1 cellular context compared by ENCODE assay signal in genomic region chr4:103075894-103076776, GRCh38.
TF ChIP-seq lines count a peak whose summit lies in the region.

A gene with protein sequence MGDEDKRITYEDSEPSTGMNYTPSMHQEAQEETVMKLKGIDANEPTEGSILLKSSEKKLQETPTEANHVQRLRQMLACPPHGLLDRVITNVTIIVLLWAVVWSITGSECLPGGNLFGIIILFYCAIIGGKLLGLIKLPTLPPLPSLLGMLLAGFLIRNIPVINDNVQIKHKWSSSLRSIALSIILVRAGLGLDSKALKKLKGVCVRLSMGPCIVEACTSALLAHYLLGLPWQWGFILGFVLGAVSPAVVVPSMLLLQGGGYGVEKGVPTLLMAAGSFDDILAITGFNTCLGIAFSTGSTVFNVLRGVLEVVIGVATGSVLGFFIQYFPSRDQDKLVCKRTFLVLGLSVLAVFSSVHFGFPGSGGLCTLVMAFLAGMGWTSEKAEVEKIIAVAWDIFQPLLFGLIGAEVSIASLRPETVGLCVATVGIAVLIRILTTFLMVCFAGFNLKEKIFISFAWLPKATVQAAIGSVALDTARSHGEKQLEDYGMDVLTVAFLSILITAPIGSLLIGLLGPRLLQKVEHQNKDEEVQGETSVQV (minus strand): TSS chr4:103076761. CDS start chr4:103067550, 9,211 bp downstream.

TF ChIP-seq in HepG2, 621 proteins besides CTCF, POLR2A, EP300 and RAD21 (continued from another document and continues in another):
- TF ChIP-seq POGK (CRISPR knock-in tag; conservative IDR thresholded peaks at IDR 0.05): peak; percentile 87
- peak; percentile 95 for TF ChIP-seq ZFX (CRISPR knock-in tag; IDR thresholded peaks at IDR 0.05; ENCODE audit: low read depth)
- TF ChIP-seq, protein P1, sequence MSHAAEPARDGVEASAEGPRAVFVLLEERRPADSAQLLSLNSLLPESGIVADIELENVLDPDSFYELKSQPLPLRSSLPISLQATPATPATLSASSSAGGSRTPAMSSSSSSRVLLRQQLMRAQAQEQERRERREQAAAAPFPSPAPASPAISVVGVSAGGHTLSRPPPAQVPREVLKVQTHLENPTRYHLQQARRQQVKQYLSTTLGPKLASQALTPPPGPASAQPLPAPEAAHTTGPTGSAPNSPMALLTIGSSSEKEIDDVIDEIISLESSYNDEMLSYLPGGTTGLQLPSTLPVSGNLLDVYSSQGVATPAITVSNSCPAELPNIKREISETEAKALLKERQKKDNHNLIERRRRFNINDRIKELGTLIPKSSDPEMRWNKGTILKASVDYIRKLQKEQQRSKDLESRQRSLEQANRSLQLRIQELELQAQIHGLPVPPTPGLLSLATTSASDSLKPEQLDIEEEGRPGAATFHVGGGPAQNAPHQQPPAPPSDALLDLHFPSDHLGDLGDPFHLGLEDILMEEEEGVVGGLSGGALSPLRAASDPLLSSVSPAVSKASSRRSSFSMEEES (CRISPR knock-in tag; IDR thresholded peaks at IDR 0.05): no peak
- peak; percentile 88 for TF ChIP-seq KLF12 (CRISPR knock-in tag; IDR thresholded peaks at IDR 0.05; ENCODE audit: borderline replicate concordance)
- TF ChIP-seq THAP8 (CRISPR knock-in tag; IDR thresholded peaks at IDR 0.05; ENCODE audit: borderline replicate concordance): peak; percentile 22; the same call in 1 of the 2 replicates
- TF ChIP-seq THAP11 (CRISPR knock-in tag; IDR thresholded peaks at IDR 0.05): peak; percentile 10
- TF ChIP-seq ZNF614 (CRISPR knock-in tag; IDR thresholded peaks at IDR 0.05; ENCODE audit: borderline replicate concordance): no peak
- TF ChIP-seq NFKB2 (CRISPR knock-in tag; IDR thresholded peaks at IDR 0.05; ENCODE audit: borderline replicate concordance): peak; percentile 88; the same call in 1 of the 2 replicates
- no peak for TF ChIP-seq SP5 (CRISPR knock-in tag; IDR thresholded peaks at IDR 0.05; ENCODE audit: borderline replicate concordance, low read depth)
- TF ChIP-seq ZNF549 (CRISPR knock-in tag; IDR thresholded peaks at IDR 0.05): no peak
- peak; percentile 74; the same call in 1 of the 2 replicates for TF ChIP-seq ZBTB44 (CRISPR knock-in tag; IDR thresholded peaks at IDR 0.05)
- 0 out of 2 replicates have a peak, but pooled peaks have one; percentile 19 for TF ChIP-seq AHDC1 (CRISPR knock-in tag; IDR thresholded peaks at IDR 0.05; ENCODE audit: borderline replicate concordance)
- no peak for TF ChIP-seq ZEB1 (IDR thresholded peaks at IDR 0.05; ENCODE audit: insufficient replicate concordance, low read depth)
- 0 out of 2 replicates have a peak, but pooled peaks have one; percentile 67 for TF ChIP-seq BRCA1 (CRISPR knock-in tag; IDR thresholded peaks at IDR 0.05)
- TF ChIP-seq ZNF670 (CRISPR knock-in tag; IDR thresholded peaks at IDR 0.05; ENCODE audit: borderline replicate concordance): peak; percentile 80
- peak; percentile 82 for TF ChIP-seq TBX2 (CRISPR knock-in tag; IDR thresholded peaks at IDR 0.05; ENCODE audit: borderline replicate concordance)
- TF ChIP-seq, protein P2, sequence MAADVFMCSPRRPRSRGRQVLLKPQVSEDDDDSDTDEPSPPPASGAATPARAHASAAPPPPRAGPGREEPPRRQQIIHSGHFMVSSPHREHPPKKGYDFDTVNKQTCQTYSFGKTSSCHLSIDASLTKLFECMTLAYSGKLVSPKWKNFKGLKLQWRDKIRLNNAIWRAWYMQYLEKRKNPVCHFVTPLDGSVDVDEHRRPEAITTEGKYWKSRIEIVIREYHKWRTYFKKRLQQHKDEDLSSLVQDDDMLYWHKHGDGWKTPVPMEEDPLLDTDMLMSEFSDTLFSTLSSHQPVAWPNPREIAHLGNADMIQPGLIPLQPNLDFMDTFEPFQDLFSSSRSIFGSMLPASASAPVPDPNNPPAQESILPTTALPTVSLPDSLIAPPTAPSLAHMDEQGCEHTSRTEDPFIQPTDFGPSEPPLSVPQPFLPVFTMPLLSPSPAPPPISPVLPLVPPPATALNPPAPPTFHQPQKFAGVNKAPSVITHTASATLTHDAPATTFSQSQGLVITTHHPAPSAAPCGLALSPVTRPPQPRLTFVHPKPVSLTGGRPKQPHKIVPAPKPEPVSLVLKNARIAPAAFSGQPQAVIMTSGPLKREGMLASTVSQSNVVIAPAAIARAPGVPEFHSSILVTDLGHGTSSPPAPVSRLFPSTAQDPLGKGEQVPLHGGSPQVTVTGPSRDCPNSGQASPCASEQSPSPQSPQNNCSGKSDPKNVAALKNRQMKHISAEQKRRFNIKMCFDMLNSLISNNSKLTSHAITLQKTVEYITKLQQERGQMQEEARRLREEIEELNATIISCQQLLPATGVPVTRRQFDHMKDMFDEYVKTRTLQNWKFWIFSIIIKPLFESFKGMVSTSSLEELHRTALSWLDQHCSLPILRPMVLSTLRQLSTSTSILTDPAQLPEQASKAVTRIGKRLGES (CRISPR knock-in tag; IDR thresholded peaks at IDR 0.05; ENCODE audit: borderline replicate concordance): peak; percentile 21; the same call in 1 of the 2 replicates
- TF ChIP-seq ZBTB3 (CRISPR knock-in tag; IDR thresholded peaks at IDR 0.05; ENCODE audit: borderline replicate concordance, low read depth): no peak
- TF ChIP-seq ZNF564 (CRISPR knock-in tag; IDR thresholded peaks at IDR 0.05): peak; percentile 61
- no peak for TF ChIP-seq NR2F6 (IDR thresholded peaks at IDR 0.05)
- TF ChIP-seq NR2F6 (CRISPR knock-in tag; IDR thresholded peaks at IDR 0.05): 0 out of 2 replicates have a peak, but pooled peaks have one; percentile 4
- peak; percentile 96 for TF ChIP-seq ZNF850 (CRISPR knock-in tag; conservative IDR thresholded peaks at IDR 0.05)
- peak; percentile 3 for TF ChIP-seq MXD4 (CRISPR knock-in tag; IDR thresholded peaks at IDR 0.05)
- 0 out of 2 replicates have a peak, but pooled peaks have one; percentile 14 for TF ChIP-seq ZNF790 (CRISPR knock-in tag; IDR thresholded peaks at IDR 0.05; ENCODE audit: borderline replicate concordance)
- TF ChIP-seq ZNF7 (CRISPR knock-in tag; IDR thresholded peaks at IDR 0.05): no peak; the same call in 1 of the 2 replicates
- TF ChIP-seq HINFP (CRISPR knock-in tag; IDR thresholded peaks at IDR 0.05; ENCODE audit: low read depth): no peak
- peak; percentile 84 for TF ChIP-seq ZNF800 (CRISPR knock-in tag; IDR thresholded peaks at IDR 0.05)
- peak; percentile 91 for TF ChIP-seq SRY (CRISPR knock-in tag; IDR thresholded peaks at IDR 0.05)
- TF ChIP-seq FOXO1 (CRISPR knock-in tag; IDR thresholded peaks at IDR 0.05): peak; percentile 43; the same call in 1 of the 2 replicates
- TF ChIP-seq TERF1 (CRISPR knock-in tag; IDR thresholded peaks at IDR 0.05): peak; percentile 42; the same call in 1 of the 2 replicates
